ENCODE assay signal across 22 cellular contexts in genomic region chr5:56740000-56740399, GRCh38.
DNase-seq lines count a peak whose midpoint lies in the region; FAIRE-seq and TF ChIP-seq lines count a peak whose summit lies in the region.
"Had no signal": no experiment of that assay in that cellular context is flagged by ENCODE, and none has a peak within 500 bp of the region (broad histone marks: within the 10 kb centered on the region; RNA-seq: fewer than 3 reads in every experiment).

No MANE protein-coding gene starts in this region.

- 19% methylated on average over 1 of the region's 1 CpG for WGBS in mammary epithelial cell (ENCODE audit: low coverage, missing lambda C conversion rate)

- H3K27me3 Mint-ChIP-seq in MCF 10A (ENCODE audit: insufficient read depth, unreplicated experiment), result no peaks in the 10 kb centered on the region

- CTCF ChIA-PET in MCF 10A (lab: Yijun Ruan, JAX), result interaction anchor here (1.2 kb wide), 1 partner anchor 20 kb away, joined by 3 read pairs; no protein-coding TSS in a partner anchor
- CTCF ChIA-PET in mammary epithelial cell (lab: Charles Lee; ENCODE audit: low non-redundant PET), result no interaction called here
- CTCF ChIA-PET in endothelial cell of umbilical vein (lab: Charles Lee), result no interaction called here

- no peak overlapping the region for H3K27ac Mint-ChIP-seq in MCF 10A (ENCODE audit: low read depth, unreplicated experiment)

- no peaks in the 10 kb centered on the region for H3K4me1 ChIP-seq in mammary epithelial cell (ENCODE audit: insufficient read depth, low read length)
- peaks cover 13% of the 10 kb centered on the region for H3K4me1 ChIP-seq in endothelial cell of umbilical vein (ENCODE audit: control insufficient read depth, extremely low read depth, insufficient read depth, low read length)

- TF ChIP-seq CTCF in MCF 10A (IDR thresholded peaks at IDR 0.05; ENCODE audit: unreplicated experiment) (no peak), mammary epithelial cell (conservative IDR thresholded peaks at IDR 0.05 in 1 of 2, IDR thresholded peaks at IDR 0.05 in 1 of 2; ENCODE audit: extremely low read depth in 1 of 2, insufficient read depth in 1 of 2, low read depth in 1 of 2, low read length in 2 of 2) (no peak), endothelial cell of umbilical vein (IDR thresholded peaks at IDR 0.05; ENCODE audit: extremely low read depth in 1 of 2, insufficient read depth in 1 of 2, low read depth in 1 of 2, low read length in 2 of 2) (no peak)

- POLR2A ChIA-PET in MCF 10A (lab: Yijun Ruan, JAX), result interaction anchor here (1.1 kb wide), 1 partner anchor 17 kb away, joined by 4 read pairs; no protein-coding TSS in a partner anchor
- POLR2A ChIA-PET in endothelial cell of umbilical vein (lab: Charles Lee), result no interaction called here

- no peaks in the 10 kb centered on the region for H3K9me3 Mint-ChIP-seq in MCF 10A (ENCODE audit: unreplicated experiment)

- no peaks in the 10 kb centered on the region for H3K9me1 ChIP-seq in endothelial cell of umbilical vein (replicated peaks; ENCODE audit: control insufficient read depth, extremely low read depth, insufficient read depth, low read length)

- no peak overlapping the region for H3K9ac ChIP-seq in mammary epithelial cell (ENCODE audit: insufficient read depth, low read length)
- no peak overlapping the region for H3K9ac ChIP-seq in endothelial cell of umbilical vein (replicated peaks; ENCODE audit: extremely low read depth, insufficient read depth, low read length)

- H3K4me1 Mint-ChIP-seq in MCF 10A (ENCODE audit: insufficient read depth, unreplicated experiment), result no peaks in the 10 kb centered on the region

- H3K4me3 Mint-ChIP-seq in MCF 10A (ENCODE audit: unreplicated experiment), result no peak overlapping the region

- H3K36me3 ChIP-seq in mammary epithelial cell (ENCODE audit: insufficient read depth, low read length) (no peaks in the 10 kb centered on the region), endothelial cell of umbilical vein (ENCODE audit: control insufficient read depth in 2 of 2, extremely low read depth in 1 of 2, insufficient read depth in 2 of 2, low read length in 2 of 2) (no peaks in the 10 kb centered on the region)
- H3K36me3 ChIP-seq: BE2C, Peyer's patch had no signal

- no peak overlapping the region for H2AFZ ChIP-seq in mammary epithelial cell (ENCODE audit: low read depth, low read length)
- H2AFZ ChIP-seq in endothelial cell of umbilical vein (ENCODE audit: low read depth, low read length), result no peak overlapping the region

- H3K79me2 ChIP-seq in mammary epithelial cell (ENCODE audit: insufficient read depth, low read length) (no peaks in the 10 kb centered on the region), endothelial cell of umbilical vein (ENCODE audit: control insufficient read depth, insufficient read depth, low read length) (no peaks in the 10 kb centered on the region)

- intact Hi-C loops in MCF 10A (cut with micrococcal nuclease), result no loop called here
- intact Hi-C loops in mammary epithelial cell (cut with micrococcal nuclease), result no loop called here
- intact Hi-C loops in endothelial cell of umbilical vein (cut with micrococcal nuclease), result no loop called here

- no peak for FAIRE-seq in endothelial cell of umbilical vein (lab: Jason Lieb, UNC)
- FAIRE-seq: G401.6, GM12891 had no signal

- H3K4me3 ChIP-seq in mammary epithelial cell (replicated peaks in 1 of 3; ENCODE audit: insufficient read depth in 1 of 3, low read depth in 2 of 3, low read length in 3 of 3), result no peak overlapping the region
- no peak overlapping the region for H3K4me3 ChIP-seq in endothelial cell of umbilical vein (replicated peaks in 1 of 3; ENCODE audit: insufficient read depth in 1 of 3, low read depth in 1 of 3, low read length in 3 of 3)
- H3K4me3 ChIP-seq: Peyer's patch had no signal

- in situ Hi-C loops in mammary epithelial cell (cut with MboI; ENCODE audit: low sequenced_read_pairs in 2 of 2), result no loop called here

- H3K36me3 Mint-ChIP-seq in MCF 10A (ENCODE audit: insufficient read depth, unreplicated experiment), result no peaks in the 10 kb centered on the region

- peak; percentile 9 for DNase-seq in MCF 10A (ENCODE audit: unreplicated experiment)
- DNase-seq in mammary epithelial cell, result no peak
- DNase-seq in amniotic epithelial cell (ENCODE audit: low read depth), result peak; percentile 48
- peak; percentile 11 for DNase-seq in endothelial cell of umbilical vein (ENCODE audit: low read depth, low spot score)
- peak; percentile 4 for DNase-seq in renal cortical epithelial cell (ENCODE audit: low read depth)
- DNase-seq in effector CD4-positive, alpha-beta T cell, result no peak
- DNase-seq in T-helper 2 cell, result no peak
- DNase-seq in HUDEP-2 (lab: John Stamatoyannopoulos, UW; ENCODE audit: unreplicated experiment in 76 of 76), result no peak
- DNase-seq: 8988T, ACHN, BE2C, KG1, NCI-H1048, NCI-H1417, NCI-H1694 treated with DMSO at 0.1 percent for 48 hours, NCI-H2081, NCI-H2227 treated with DMSO at 0.1 percent for 48 hours, NCI-H526 treated with DMSO at 0.1 percent for 48 hours, Peyer's patch, SIG-M5 had no signal

- no peaks in the 10 kb centered on the region for H4K20me1 ChIP-seq in mammary epithelial cell (ENCODE audit: insufficient read depth, low read length)
- H4K20me1 ChIP-seq in endothelial cell of umbilical vein (replicated peaks; ENCODE audit: control insufficient read depth, extremely low read depth, insufficient read depth, low read length), result no peaks in the 10 kb centered on the region

- dilution Hi-C loops in mammary epithelial cell (cut with HindIII; ENCODE audit: low sequenced_read_pairs) (no loop called here), endothelial cell of umbilical vein (cut with MboI; ENCODE audit: extremely low pct_ligation_motif_present, low sequenced_read_pairs) (no loop called here)

- H3K9me3 ChIP-seq in mammary epithelial cell (replicated peaks; ENCODE audit: insufficient read depth, low read length) (no peaks in the 10 kb centered on the region), endothelial cell of umbilical vein (replicated peaks; ENCODE audit: control insufficient read depth, insufficient read depth, low read length) (no peaks in the 10 kb centered on the region)
- H3K9me3 ChIP-seq: BE2C, Peyer's patch had no signal

- BruUV-seq in MCF 10A (replicated peaks; lab: Mats Ljungman, UMichigan), result no TSS peak
- no TSS peak for BruUV-seq in mammary epithelial cell (replicated peaks; lab: Mats Ljungman, UMichigan)
- no TSS peak for BruUV-seq in endothelial cell of umbilical vein (replicated peaks; lab: Mats Ljungman, UMichigan)

- no peak for TF ChIP-seq POLR2A in endothelial cell of umbilical vein (IDR thresholded peaks at IDR 0.05; ENCODE audit: low read depth, low read length)

- no peaks in the 10 kb centered on the region for H3K27me3 ChIP-seq in mammary epithelial cell (ENCODE audit: insufficient read depth, low read length)
- H3K27me3 ChIP-seq in endothelial cell of umbilical vein (ENCODE audit: control insufficient read depth in 2 of 2, insufficient read depth in 2 of 2, low read length in 2 of 2), result no peaks in the 10 kb centered on the region
- H3K27me3 ChIP-seq: BE2C, Peyer's patch had no signal

- H3K4me2 ChIP-seq in mammary epithelial cell (ENCODE audit: insufficient read depth, low read depth, low read length) (no peak overlapping the region), endothelial cell of umbilical vein (ENCODE audit: insufficient read depth, low read length) (no peak overlapping the region)

- no peak overlapping the region for H3K27ac ChIP-seq in mammary epithelial cell (ENCODE audit: insufficient read depth, low read depth, low read length)
- no peak overlapping the region for H3K27ac ChIP-seq in endothelial cell of umbilical vein (ENCODE audit: insufficient read depth, low read depth, low read length)
- H3K27ac ChIP-seq: Peyer's patch had no signal

TF ChIP-seq in endothelial cell of umbilical vein, 7 proteins besides CTCF, POLR2A, EP300 and RAD21:
- TF ChIP-seq MYC (IDR thresholded peaks at IDR 0.05; ENCODE audit: low read depth, low read length) (no peak), MAX (IDR thresholded peaks at IDR 0.05; ENCODE audit: insufficient read depth, insufficient read length) (no peak), GATA2 (IDR thresholded peaks at IDR 0.05; ENCODE audit: insufficient read depth, insufficient read length, low read depth, low read length) (no peak), EZH2 (IDR thresholded peaks at IDR 0.05; ENCODE audit: borderline replicate concordance, low read depth, low read length, severe bottlenecking) (no peak), POLR2AphosphoS5 (IDR thresholded peaks at IDR 0.05; ENCODE audit: insufficient read depth, low read depth, low read length) (no peak), JUN (IDR thresholded peaks at IDR 0.05; ENCODE audit: borderline replicate concordance, insufficient read depth, insufficient read length, low read depth) (no peak), FOS (IDR thresholded peaks at IDR 0.05; ENCODE audit: borderline replicate concordance, insufficient read depth, low read length) (no peak)

Comparison
In these comparisons a context has a peak if more than half of its experiments do, and no peak if none do; other contexts are left out.
1. DNase-seq: peak in MCF 10A (single experiment), amniotic epithelial cell (single experiment), endothelial cell of umbilical vein (single experiment) and renal cortical epithelial cell (single experiment); none in mammary epithelial cell (single experiment), effector CD4-positive, alpha-beta T cell (single experiment), T-helper 2 cell (0 of 5) and HUDEP-2 (0 of 76).